Comparison of ENCODE assay signal across 9 cellular contexts in genomic region chr12:6899837-6900519, GRCh38. TPM values are rescaled to one million over a fixed set of nuclear protein-coding genes. Genes with fewer than 3 reads are reported as not detected.
DNase-seq lines count a peak whose midpoint lies in the region; ATAC-seq and TF ChIP-seq lines count a peak whose summit lies in the region.
"Had no signal": no experiment of that assay in that cellular context is flagged by ENCODE, and none has a peak within 500 bp of the region (broad histone marks: within the 10 kb centered on the region; RNA-seq: fewer than 3 reads in every experiment).

No MANE protein-coding gene starts in this region.

- ATAC-seq in stimulated activated effector memory CD8-positive, alpha-beta T cell treated with anti-CD3 and anti-CD28 coated beads, Interleukin-12 subunit alpha, Interleukin-12 subunit beta, amount 100 ng/mL, for 72 hours: no peak
- no peak for ATAC-seq in GM18868 (IDR thresholded peaks at IDR 0.05; ENCODE audit: unreplicated experiment)
- ATAC-seq in GM19397 (IDR thresholded peaks at IDR 0.05; ENCODE audit: unreplicated experiment): no peak

- POLR2A ChIA-PET in OCI-LY7 (lab: Charles Lee): interaction anchor here (0.9 to 1.5 kb wide), 2 partner anchors 8 to 9 kb away, joined by 3 read pairs; no protein-coding TSS in a partner anchor

- no TSS peak for BruUV-seq in OCI-LY7 (replicated peaks; lab: Mats Ljungman, UMichigan)

- no peaks in the 10 kb centered on the region for H3K9me3 Mint-ChIP-seq in stimulated activated effector memory CD8-positive, alpha-beta T cell treated with anti-CD3 and anti-CD28 coated beads, Interleukin-12 subunit alpha, Interleukin-12 subunit beta, amount 100 ng/mL, for 72 hours

- TF ChIP-seq CTCF in OCI-LY7 (conservative IDR thresholded peaks at IDR 0.05; ENCODE audit: low read length): no peak

- H2AFZ ChIP-seq in OCI-LY7 (ENCODE audit: low read length): no peak overlapping the region

- no peaks in the 10 kb centered on the region for H3K79me2 ChIP-seq in OCI-LY7 (ENCODE audit: insufficient read depth, low read depth, low read length)

- no peaks in the 10 kb centered on the region for H3K36me3 ChIP-seq in SJCRH30
- no peaks in the 10 kb centered on the region for H3K36me3 ChIP-seq in OCI-LY7 (ENCODE audit: insufficient read depth, low read length)

- H3K27me3 ChIP-seq in SJCRH30: no peaks in the 10 kb centered on the region

- DNase-seq in NOMO-1 (lab: John Stamatoyannopoulos, UW; ENCODE audit: unreplicated experiment in 2 of 2) (peak; percentile 30 to 47), NOMO-1 treated with dmso at 0.1 percent for 144 hours (lab: John Stamatoyannopoulos, UW; ENCODE audit: unreplicated experiment) (no peak), SJCRH30 (peak; percentile 38 to 54), glomerular endothelial cell (ENCODE audit: extremely low read depth, low read depth, low spot score) (peak; percentile 33), OCI-LY7 (ENCODE audit: low spot score) (no peak)
- no peak for DNase-seq in stimulated activated effector memory CD8-positive, alpha-beta T cell treated with anti-CD3 and anti-CD28 coated beads, Interleukin-12 subunit alpha, Interleukin-12 subunit beta, amount 100 ng/mL, for 72 hours (ENCODE audit: low spot score in 2 of 2)
- DNase-seq: activated naive CD4-positive, alpha-beta T cell had no signal

- no peaks in the 10 kb centered on the region for H3K9me3 ChIP-seq in SJCRH30 (replicated peaks)
- H3K9me3 ChIP-seq in OCI-LY7 (ENCODE audit: low read length): no peaks in the 10 kb centered on the region

- H3K4me2 ChIP-seq in OCI-LY7 (ENCODE audit: low read length): no peak overlapping the region

- no peaks in the 10 kb centered on the region for H3K36me3 Mint-ChIP-seq in stimulated activated effector memory CD8-positive, alpha-beta T cell treated with anti-CD3 and anti-CD28 coated beads, Interleukin-12 subunit alpha, Interleukin-12 subunit beta, amount 100 ng/mL, for 72 hours

- H3K9me2 ChIP-seq in OCI-LY7 (ENCODE audit: insufficient read depth, low read length): no peaks in the 10 kb centered on the region

- H3K4me1 ChIP-seq in SJCRH30: peaks cover 10% of the 10 kb centered on the region; the same call in 1 of the 2 replicates
- H3K4me1 ChIP-seq in OCI-LY7 (ENCODE audit: insufficient read depth, low read length, poor library complexity, severe bottlenecking): peaks cover 13% of the 10 kb centered on the region

- CTCF ChIA-PET in OCI-LY7 (lab: Charles Lee; ENCODE audit: unreplicated experiment): no interaction called here

- intact Hi-C loops in OCI-LY7 (cut with micrococcal nuclease; ENCODE audit: unreplicated experiment): no loop called here

- no peaks in the 10 kb centered on the region for H3K4me1 Mint-ChIP-seq in stimulated activated effector memory CD8-positive, alpha-beta T cell treated with anti-CD3 and anti-CD28 coated beads, Interleukin-12 subunit alpha, Interleukin-12 subunit beta, amount 100 ng/mL, for 72 hours

- no peak overlapping the region for H3K27ac ChIP-seq in SJCRH30
- no peak overlapping the region for H3K27ac ChIP-seq in OCI-LY7 (ENCODE audit: low read depth, low read length, poor library complexity, severe bottlenecking)

- H3K4me3 ChIP-seq in SJCRH30 (no peak overlapping the region), OCI-LY7 (ENCODE audit: low read depth, low read length, poor library complexity, severe bottlenecking) (no peak overlapping the region)

- no peaks in the 10 kb centered on the region for H4K20me1 ChIP-seq in OCI-LY7 (ENCODE audit: insufficient read depth, low read length)

- H3K4me3 Mint-ChIP-seq in stimulated activated effector memory CD8-positive, alpha-beta T cell treated with anti-CD3 and anti-CD28 coated beads, Interleukin-12 subunit alpha, Interleukin-12 subunit beta, amount 100 ng/mL, for 72 hours: no peak overlapping the region

- H3K27ac Mint-ChIP-seq in stimulated activated effector memory CD8-positive, alpha-beta T cell treated with anti-CD3 and anti-CD28 coated beads, Interleukin-12 subunit alpha, Interleukin-12 subunit beta, amount 100 ng/mL, for 72 hours: peak overlapping the region; percentile 51

RNA-seq across cellular contexts. Expression of gene LRRC23, which starts 4.6 kb away (rescaled TPM):
- total RNA-seq in SJCRH30 (2014; rRNA removed; shearing (Covaris generic)): 3.6 and 3.8 TPM in 2 replicates
- total RNA-seq in glomerular endothelial cell (6.3 and 9.6 TPM in 2 replicates), OCI-LY7 (2022) (19.8 and 20.2 TPM in 2 replicates)
- 15.7 and 17.7 TPM in 2 replicates for total RNA-seq in OCI-LY7 (2014; rRNA removed; shearing (Covaris generic))

RNA-seq across cellular contexts. Expression of gene ENO2, which starts 14.4 kb away (rescaled TPM):
- total RNA-seq in SJCRH30 (2014; rRNA removed; shearing (Covaris generic)): 1.8 and 2.1 TPM in 2 replicates
- 18.1 and 18.4 TPM in 2 replicates for total RNA-seq in glomerular endothelial cell
- 24.9 and 29.3 TPM in 2 replicates for total RNA-seq in OCI-LY7 (2014; rRNA removed; shearing (Covaris generic))
- total RNA-seq in OCI-LY7 (2022): 79.6 and 89.5 TPM in 2 replicates

RNA-seq across cellular contexts. Expression of gene SPSB2, which starts 26.9 kb away (rescaled TPM):
- total RNA-seq in SJCRH30 (2014; rRNA removed; shearing (Covaris generic)): 2.6 and 3.7 TPM in 2 replicates
- total RNA-seq in glomerular endothelial cell (5.3 and 5.5 TPM in 2 replicates), OCI-LY7 (2022) (8.5 and 10.8 TPM in 2 replicates)
- 7.8 and 8.3 TPM in 2 replicates for total RNA-seq in OCI-LY7 (2014; rRNA removed; shearing (Covaris generic))

RNA-seq across cellular contexts. Expression of gene ATN1, which starts 27.8 kb away (rescaled TPM):
- total RNA-seq in SJCRH30 (2014; rRNA removed; shearing (Covaris generic)): 13.2 and 14.2 TPM in 2 replicates
- total RNA-seq in glomerular endothelial cell (33.6 and 64.6 TPM in 2 replicates), OCI-LY7 (2022) (4.9 and 6.7 TPM in 2 replicates)
- total RNA-seq in OCI-LY7 (2014; rRNA removed; shearing (Covaris generic)): 0.98 and 3.1 TPM in 2 replicates

RNA-seq across cellular contexts. Expression of gene TPI1, which starts 32.6 kb away (rescaled TPM):
- total RNA-seq in SJCRH30 (2014; rRNA removed; shearing (Covaris generic)): 1,296 and 1,386 TPM in 2 replicates
- total RNA-seq in glomerular endothelial cell: 542 and 832 TPM in 2 replicates
- 596 and 608 TPM in 2 replicates for total RNA-seq in OCI-LY7 (2014; rRNA removed; shearing (Covaris generic))
- total RNA-seq in OCI-LY7 (2022): 519 and 801 TPM in 2 replicates

Comparison
In these comparisons a context has a peak if more than half of its experiments do, and no peak if none do; other contexts are left out.
1. DNase-seq: peak in NOMO-1 (2 of 2), SJCRH30 (2 of 2) and glomerular endothelial cell (single experiment); none in NOMO-1 treated with dmso at 0.1 percent for 144 hours (single experiment), stimulated activated effector memory CD8-positive, alpha-beta T cell treated with anti-CD3 and anti-CD28 coated beads, Interleukin-12 subunit alpha, Interleukin-12 subunit beta, amount 100 ng/mL, for 72 hours (0 of 2) and OCI-LY7 (single experiment).